Comparison of ENCODE assay signal across 10 cellular contexts in the genomic region with DNA sequence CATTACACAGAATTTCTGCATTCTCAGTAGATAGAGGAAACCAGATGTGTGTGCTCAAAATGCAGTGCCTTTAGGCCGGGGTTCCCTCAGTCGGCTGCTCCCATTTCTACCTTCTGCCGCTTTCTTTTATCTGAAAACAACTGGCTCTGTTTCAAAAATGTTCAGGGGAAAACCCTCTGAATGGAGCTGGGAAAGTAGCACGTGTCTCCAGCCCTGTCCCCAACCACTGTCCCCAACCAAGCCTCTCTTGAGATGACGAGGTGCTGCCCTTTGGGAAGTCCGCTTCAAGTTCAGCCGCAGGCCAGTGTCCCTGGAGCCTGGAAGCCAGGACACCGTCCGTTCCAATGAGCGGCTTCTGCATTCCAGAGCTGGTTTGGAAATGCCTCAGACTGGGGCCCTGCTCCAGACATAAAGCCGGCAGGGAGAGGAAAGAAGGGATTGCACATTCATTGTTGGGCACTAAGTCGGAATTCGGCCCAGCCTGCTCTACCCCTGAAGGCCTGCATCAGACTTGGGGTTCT.
A peak's percentile ranks its signal among the peaks of the same experiment; 100 is the strongest.
DNase-seq lines count a peak whose midpoint lies in the region; ATAC-seq and TF ChIP-seq lines count a peak whose summit lies in the region.
"Had no signal": no experiment of that assay in that cellular context is flagged by ENCODE, and none has a peak within 500 bp of the region (broad histone marks: within the 10 kb centered on the region; RNA-seq: fewer than 3 reads in every experiment).

No MANE protein-coding gene starts in this region.

- BruUV-seq in IMR-90 (replicated peaks; lab: Mats Ljungman, UMichigan), result no TSS peak

- peak overlapping the region; percentile 66; the same call in 2 of the 3 replicates for H2BK15ac ChIP-seq in IMR-90 (ENCODE audit: low read depth, low read length)

- dilution Hi-C loops in IMR-90 (cut with HindIII; ENCODE audit: low sequenced_read_pairs, unreplicated experiment), result no loop called here

- in situ Hi-C loops in IMR-90 (cut with MboI; ENCODE audit: low sequenced_read_pairs), result no loop called here

- H3K79me1 ChIP-seq in IMR-90 (ENCODE audit: low read depth in 1 of 2, low read length in 2 of 2), result peaks cover 4 to 39% of the 10 kb centered on the region in 2 experiments; a peak in 2 of 4 replicates

- intact Hi-C loops in IMR-90 (cut with micrococcal nuclease) (loop anchor here (1.0 to 10.0 kb wide), 3 partner anchors 106 to 322 kb away; no protein-coding TSS in a partner anchor), thyroid gland (cut with DNase I) (no loop called here)

- H4K5ac ChIP-seq in IMR-90 (ENCODE audit: low read depth, low read length), result peak overlapping the region; percentile 79

- H2BK20ac ChIP-seq in IMR-90 (ENCODE audit: low read depth, low read length), result peak overlapping the region; percentile 88

- H3K23ac ChIP-seq in IMR-90 (ENCODE audit: low read depth, low read length), result peak overlapping the region; percentile 89

- H2AFZ ChIP-seq in IMR-90 (replicated peaks; ENCODE audit: low read length, poor library complexity), result peak overlapping the region; percentile 82

- ATAC-seq in IMR-90 (ENCODE audit: low read depth), result peak; percentile 89
- no peak for ATAC-seq in HG02571 (IDR thresholded peaks at IDR 0.05; ENCODE audit: unreplicated experiment)

- H3K4me2 ChIP-seq in IMR-90 (ENCODE audit: low read depth, low read length), result peak overlapping the region; percentile 44

- H3K18ac ChIP-seq in IMR-90 (ENCODE audit: low read depth, low read length), result peak overlapping the region; percentile 74

- DNase-seq in IMR-90, result peak; percentile 78
- DNase-seq in epithelial cell of proximal tubule (ENCODE audit: low read depth), result peak; percentile 4
- peak; percentile 59 to 63 for DNase-seq in thyroid gland
- no peak for DNase-seq in GM10266 (ENCODE audit: extremely low spot score)
- no peak for DNase-seq in stimulated activated CD4-positive, alpha-beta T cell treated with anti-CD3 and anti-CD28 coated beads, Interleukin-1b, Interleukin-23, amount 100 ng/mL, for 48 hours
- DNase-seq in cerebellum (ENCODE audit: low spot score), result no peak
- DNase-seq: NCI-H446 had no signal

- no peak for TF ChIP-seq POLR2A in IMR-90 (IDR thresholded peaks at IDR 0.05; ENCODE audit: low read depth, low read length)
- no peak for TF ChIP-seq POLR2A in thyroid gland (IDR thresholded peaks at IDR 0.05)

- H3K4me1 ChIP-seq in IMR-90 (ENCODE audit: control insufficient read depth, insufficient read depth, low read length), result peaks cover 26% of the 10 kb centered on the region
- H3K4me1 ChIP-seq in mesodermal cell (ENCODE audit: control insufficient read depth, insufficient read depth, low read length, poor library complexity, severe bottlenecking), result peaks cover 12% of the 10 kb centered on the region
- H3K4me1 ChIP-seq in thyroid gland, result peaks cover 12 to 16% of the 10 kb centered on the region in 2 donors

- peak overlapping the region; percentile 73 to 92 for H4K8ac ChIP-seq in IMR-90 (ENCODE audit: low read depth in 2 of 2, low read length in 2 of 2)

- WGBS in IMR-90 (ENCODE audit: extremely low coverage in 2 of 2, insufficient read length in 1 of 2), 2 experiments, result 4% methylated on average over 4 of the region's 13 CpGs; no CpG with 5 or more reads in 1 of the 2 experiments
- 79 to 82% methylated on average over 13 of the region's 13 CpGs for WGBS in mesodermal cell (ENCODE audit: insufficient coverage in 2 of 2), 2 experiments
- 35 to 38% methylated on average over 11 of the region's 13 CpGs for WGBS in thyroid gland, 2 donors

- peak overlapping the region; percentile 97 for H4K91ac ChIP-seq in IMR-90 (ENCODE audit: insufficient read depth, low read depth, low read length)

- POLR2A ChIA-PET in IMR-90 (lab: Charles Lee; ENCODE audit: unreplicated experiment), result interaction anchor here (0.6 kb wide), 1 partner anchor 19 kb away, joined by 6 read pairs; no protein-coding TSS in a partner anchor

- H2BK120ac ChIP-seq in IMR-90 (ENCODE audit: low read depth, low read length), result peak overlapping the region; percentile 95

- peak overlapping the region; percentile 85 for H3K14ac ChIP-seq in IMR-90 (replicated peaks; ENCODE audit: low read depth, low read length)

- CTCF ChIA-PET in IMR-90 (lab: Yijun Ruan, JAX), result no interaction called here

- peak overlapping the region; percentile 95 for H2AK5ac ChIP-seq in IMR-90 (ENCODE audit: low read depth, low read length)

- H4K20me1 ChIP-seq in IMR-90 (ENCODE audit: insufficient read depth, low read length), result no peaks in the 10 kb centered on the region

- H2BK5ac ChIP-seq in IMR-90 (ENCODE audit: low read depth, low read length, poor library complexity, severe bottlenecking), result peak overlapping the region; percentile 89

- peak overlapping the region; percentile 65; the same call in 1 of the 2 replicates for H3K56ac ChIP-seq in IMR-90 (ENCODE audit: extremely low read depth, insufficient read depth, low read length)

- peak overlapping the region; percentile 90 for H3K27ac ChIP-seq in IMR-90 (ENCODE audit: insufficient read depth, low read length)
- H3K27ac ChIP-seq in mesodermal cell (ENCODE audit: low read depth, low read length, severe bottlenecking), result peak overlapping the region; percentile 73
- H3K27ac ChIP-seq in thyroid gland, result no peak overlapping the region
- H3K27ac ChIP-seq: neutrophil had no signal

- H3K27me3 ChIP-seq in IMR-90 (ENCODE audit: control insufficient read depth, insufficient read depth, low read length), result no peaks in the 10 kb centered on the region
- H3K27me3 ChIP-seq in thyroid gland, result no peaks in the 10 kb centered on the region
- H3K27me3 ChIP-seq: neutrophil had no signal

- H3K9me3 ChIP-seq in IMR-90 (ENCODE audit: control insufficient read depth, insufficient read depth, low read length) (no peaks in the 10 kb centered on the region), mesodermal cell (ENCODE audit: control insufficient read depth, low read length) (no peaks in the 10 kb centered on the region), thyroid gland (no peaks in the 10 kb centered on the region)
- H3K9me3 ChIP-seq: neutrophil had no signal

- peak overlapping the region; percentile 51 for H3K9ac ChIP-seq in IMR-90 (ENCODE audit: low read depth, low read length)

- peaks cover 19% of the 10 kb centered on the region for H3K9me1 ChIP-seq in IMR-90 (ENCODE audit: insufficient read depth, low read length)

- peaks cover 5% of the 10 kb centered on the region; the same call in 1 of the 2 replicates for H3K36me3 ChIP-seq in IMR-90 (ENCODE audit: control insufficient read depth, insufficient read depth, low read length)
- H3K36me3 ChIP-seq in mesodermal cell (ENCODE audit: control insufficient read depth, insufficient read depth, low read length), result peaks cover 37% of the 10 kb centered on the region
- H3K36me3 ChIP-seq in thyroid gland, result peaks cover 0 to 4% of the 10 kb centered on the region in 2 donors

- TF ChIP-seq CTCF in IMR-90 (conservative IDR thresholded peaks at IDR 0.05; ENCODE audit: low read depth, low read length), result no peak
- TF ChIP-seq CTCF in epithelial cell of proximal tubule (conservative IDR thresholded peaks at IDR 0.05; ENCODE audit: low read depth, low read length), result no peak
- TF ChIP-seq CTCF in thyroid gland (IDR thresholded peaks at IDR 0.05), result no peak
- TF ChIP-seq CTCF in GM10266 (IDR thresholded peaks at IDR 0.05; ENCODE audit: control insufficient read depth, insufficient read depth, low read depth, missing control alignments), result no peak

- H3K4ac ChIP-seq in IMR-90 (ENCODE audit: low read depth, low read length), result peak overlapping the region; percentile 92

- peak overlapping the region; percentile 93 for H2AK9ac ChIP-seq in IMR-90 (replicated peaks; ENCODE audit: low read depth, low read length, poor library complexity)

- H3K4me3 ChIP-seq in IMR-90 (ENCODE audit: insufficient read depth, low read depth, low read length), result no peak overlapping the region
- no peak overlapping the region for H3K4me3 ChIP-seq in epithelial cell of proximal tubule (ENCODE audit: low read depth, low read length)
- H3K4me3 ChIP-seq in mesodermal cell (ENCODE audit: extremely low read depth, insufficient read depth, low read length, poor library complexity, severe bottlenecking), result no peak overlapping the region
- H3K4me3 ChIP-seq in thyroid gland (replicated peaks in 1 of 3), result no peak overlapping the region

- peak; percentile 10; the same call in 1 of the 2 replicates for TF ChIP-seq RAD21 in IMR-90 (IDR thresholded peaks at IDR 0.05; ENCODE audit: low read length)

TF ChIP-seq in IMR-90, 13 proteins besides CTCF, POLR2A, EP300 and RAD21:
- TF ChIP-seq CEBPB (IDR thresholded peaks at IDR 0.05; ENCODE audit: low read depth, low read length) (peak; percentile 67), CHD1 (IDR thresholded peaks at IDR 0.05; ENCODE audit: low read depth, low read length) (no peak)

Comparison
In these comparisons a context has a peak if more than half of its experiments do, and no peak if none do; other contexts are left out.
1. DNase-seq: peak in IMR-90 (single experiment), epithelial cell of proximal tubule (single experiment) and thyroid gland (2 of 2); none in GM10266 (single experiment), stimulated activated CD4-positive, alpha-beta T cell treated with anti-CD3 and anti-CD28 coated beads, Interleukin-1b, Interleukin-23, amount 100 ng/mL, for 48 hours (single experiment) and cerebellum (single experiment).
2. H3K27ac ChIP-seq: peak in IMR-90 (single experiment) and mesodermal cell (single experiment); none in thyroid gland (0 of 3).